2 cellular contexts compared by ENCODE assay signal in the genomic region with DNA sequence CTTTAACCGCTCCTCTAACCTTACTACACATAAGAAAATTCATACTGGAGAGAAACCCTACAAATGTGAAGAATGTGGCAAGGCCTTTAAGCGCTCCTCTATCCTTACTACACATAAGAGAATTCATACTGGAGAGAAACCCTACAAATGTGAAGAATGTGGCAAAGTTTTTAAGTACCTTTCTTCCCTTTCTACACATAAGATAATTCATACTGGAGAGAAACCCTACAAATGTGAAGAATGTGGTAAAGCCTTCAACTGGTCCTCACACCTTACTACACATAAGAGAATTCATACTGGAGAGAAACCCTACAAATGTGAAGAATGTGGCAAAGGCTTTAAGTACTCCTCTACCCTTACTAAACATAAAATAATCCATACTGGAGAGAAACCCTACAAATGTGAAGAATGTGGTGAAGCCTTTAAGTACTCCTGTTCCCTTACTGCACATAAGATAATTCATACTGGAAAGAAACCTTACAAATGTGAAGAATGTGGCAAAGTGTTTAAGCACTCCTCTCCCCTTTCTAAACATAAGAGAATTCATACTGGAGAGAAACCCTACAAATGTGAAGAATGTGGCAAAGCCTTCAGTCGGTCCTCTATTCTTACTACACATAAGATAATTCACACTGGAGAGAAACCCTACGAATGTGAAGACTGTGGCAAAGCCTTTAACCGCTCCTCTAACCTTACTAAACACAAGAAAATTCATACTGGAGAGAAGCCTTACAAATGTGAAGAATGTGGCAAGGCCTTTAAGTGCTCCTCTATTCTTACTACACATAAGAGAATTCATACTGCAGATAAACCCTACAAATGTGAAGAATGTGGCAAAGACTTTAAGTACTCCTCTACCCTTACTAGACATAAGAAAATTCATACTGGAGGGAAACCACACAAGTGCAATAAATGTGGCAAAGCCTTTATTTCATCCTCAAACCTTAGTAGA.
TF ChIP-seq lines count a peak whose summit lies in the region.

No MANE protein-coding gene starts in this region.

TF ChIP-seq in K562, 482 proteins besides CTCF, POLR2A, EP300 and RAD21:
- TF ChIP-seq ZNF274 (IDR thresholded peaks at IDR 0.05; ENCODE audit: borderline replicate concordance, low read depth, low read length): peak; percentile 87
TF ChIP-seq in K562: peak in this region for 1; not testable (repeated sequence) for 481.

TF ChIP-seq in HepG2, 621 proteins besides CTCF, POLR2A, EP300 and RAD21:
- TF ChIP-seq ZNF274 (CRISPR knock-in tag; IDR thresholded peaks at IDR 0.05): peak; percentile 49; the same call in 1 of the 2 replicates
